24 cellular contexts compared by ENCODE assay signal in the genomic region with DNA sequence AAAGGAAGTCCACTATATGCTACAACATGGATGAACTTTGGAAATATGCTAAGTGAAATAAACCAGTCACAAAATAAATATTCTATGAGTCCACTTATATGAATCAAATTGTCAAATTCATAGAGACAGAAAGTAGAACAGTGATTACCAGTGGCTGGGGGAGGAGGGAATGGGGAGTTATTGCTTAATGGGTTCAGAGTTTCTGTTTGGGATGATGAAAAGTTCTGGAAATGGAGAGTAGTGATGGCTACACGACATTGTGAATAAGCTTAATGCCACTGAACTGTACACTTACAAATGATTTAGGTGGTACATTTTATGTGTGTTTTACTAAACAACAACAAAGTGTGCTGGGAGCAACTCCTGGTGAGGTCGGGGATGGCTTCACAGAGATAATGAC.
"Had no signal": no experiment of that assay in that cellular context is flagged by ENCODE, and none has a peak within 500 bp of the region (broad histone marks: within the 10 kb centered on the region; RNA-seq: fewer than 3 reads in every experiment).

No MANE protein-coding gene starts in this region.

- DNase-seq: colonic mucosa; effector CD8-positive, alpha-beta T cell; endodermal cell; foreskin melanocyte; head of caudate nucleus; mesenchymal stem cell; midbrain; naive thymus-derived CD4-positive, alpha-beta T cell; occipital lobe; pancreas; stimulated activated CD4-positive, alpha-beta T cell treated with anti-CD3 and anti-CD28 coated beads, Interleukin-12 subunit alpha, Interleukin-12 subunit beta, amount 100 ng/mL, for 4 hours; stimulated activated CD4-positive, alpha-beta T cell treated with anti-CD3 and anti-CD28 coated beads, Interleukin-1b, Interleukin-23, amount 100 ng/mL, for 48 hours; stimulated activated CD4-positive, alpha-beta T cell treated with anti-CD3 and anti-CD28 coated beads, Interleukin-4, amount 100 ng/mL, for 1 hour; stimulated activated CD8-positive, alpha-beta memory T cell treated with anti-CD3 and anti-CD28 coated beads, Interleukin-4, amount 100 ng/mL, for 48 hours; stimulated activated naive CD4-positive, alpha-beta T cell; stimulated activated naive CD8-positive, alpha-beta T cell treated with anti-CD3 and anti-CD28 coated beads, Interleukin-15, amount 100 ng/mL, for 72 hours; transverse colon; upper lobe of right lung; uterus had no signal

- H3K27ac ChIP-seq: colonic mucosa, epithelial cell of prostate, suprapubic skin, transverse colon, upper lobe of right lung, uterus had no signal

- H3K36me3 ChIP-seq: colonic mucosa, pancreas, suprapubic skin, transverse colon, upper lobe of right lung, uterus had no signal

- H3K4me1 ChIP-seq: colonic mucosa, transverse colon, upper lobe of right lung, uterus had no signal

- H3K4me3 ChIP-seq: colonic mucosa, pancreas, smooth muscle cell, suprapubic skin, transverse colon, upper lobe of right lung, uterus had no signal

- H3K9me3 ChIP-seq: colonic mucosa, pancreas, transverse colon, upper lobe of right lung, uterus had no signal

- H3K27me3 ChIP-seq: colonic mucosa, pancreas, suprapubic skin, transverse colon, upper lobe of right lung, uterus had no signal

- ATAC-seq: esophagus mucosa; naive thymus-derived CD4-positive, alpha-beta T cell; pancreas; sciatic nerve; stimulated activated naive CD8-positive, alpha-beta T cell treated with anti-CD3 and anti-CD28 coated beads, Interleukin-15, amount 100 ng/mL, for 72 hours; upper lobe of right lung had no signal
